Comparison of ENCODE assay signal across 11 cellular contexts in the genomic region with DNA sequence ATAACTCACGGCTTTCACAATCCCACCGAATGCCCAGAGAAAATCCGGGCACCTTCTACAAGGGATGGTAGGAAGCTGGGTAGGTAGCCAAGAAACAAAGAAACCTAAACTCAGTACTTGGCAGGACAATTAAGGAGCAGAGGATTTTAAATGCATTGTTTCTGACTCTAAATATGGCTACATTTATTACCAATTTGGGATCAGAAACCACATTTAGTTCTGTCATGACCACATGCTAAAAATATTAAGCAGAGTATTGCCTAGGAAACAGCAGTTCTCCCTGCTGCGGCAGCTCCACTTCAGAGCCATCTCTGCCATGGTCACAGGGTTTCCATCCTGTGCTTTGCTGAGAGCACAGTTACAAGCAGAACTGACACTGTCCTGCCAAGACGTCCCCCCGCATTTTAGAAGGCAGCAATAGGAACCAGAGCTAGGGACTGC. TPM values are rescaled to one million over a fixed set of nuclear protein-coding genes. Genes with fewer than 3 reads are reported as not detected.
DNase-seq lines count a peak whose midpoint lies in the region; ATAC-seq, FAIRE-seq and TF ChIP-seq lines count a peak whose summit lies in the region.
"Had no signal": no experiment of that assay in that cellular context is flagged by ENCODE, and none has a peak within 500 bp of the region (broad histone marks: within the 10 kb centered on the region; RNA-seq: fewer than 3 reads in every experiment).

No MANE protein-coding gene starts in this region.

- H3K27ac Mint-ChIP-seq in astrocyte (ENCODE audit: unreplicated experiment) = no peak overlapping the region
- no peak overlapping the region for H3K27ac Mint-ChIP-seq in activated T-helper 1 cell treated with anti-CD3 and anti-CD28 coated beads, Interleukin-12 subunit alpha, Interleukin-12 subunit beta, Interleukin-2, Interleukin-4 antibody, amounts not matched to agents 30 ng/mL and 10 ng/mL and 1 ng/mL, durations not matched to agents 14 hours and 24 hours and 36 hours
- H3K27ac Mint-ChIP-seq: activated naive CD4-positive, alpha-beta T cell treated with anti-CD3 and anti-CD28 coated beads, Interleukin-2, amount 50 U/mL, for 24 hours had no signal

- H3K36me3 ChIP-seq in astrocyte (ENCODE audit: insufficient read depth, low read length) = no peaks in the 10 kb centered on the region
- H3K36me3 ChIP-seq in subcutaneous abdominal adipose tissue (ENCODE audit: control insufficient read depth in 5 of 5, insufficient read depth in 5 of 5, low read length in 5 of 5) = no peaks in the 10 kb centered on the region

- H3K27me3 ChIP-seq in astrocyte (ENCODE audit: insufficient read depth, low read length) = no peaks in the 10 kb centered on the region
- H3K27me3 ChIP-seq in subcutaneous abdominal adipose tissue (ENCODE audit: control insufficient read depth in 5 of 5, insufficient read depth in 4 of 5, low read length in 5 of 5) = no peaks in the 10 kb centered on the region

- H3K4me1 Mint-ChIP-seq in astrocyte (ENCODE audit: low read depth, unreplicated experiment) = peaks cover 27% of the 10 kb centered on the region
- H3K4me1 Mint-ChIP-seq in activated T-helper 1 cell treated with anti-CD3 and anti-CD28 coated beads, Interleukin-12 subunit alpha, Interleukin-12 subunit beta, Interleukin-2, Interleukin-4 antibody, amounts not matched to agents 30 ng/mL and 10 ng/mL and 1 ng/mL, durations not matched to agents 14 hours and 24 hours and 36 hours (ENCODE audit: low read depth) = peaks cover 14% of the 10 kb centered on the region

- peaks cover 41% of the 10 kb centered on the region for H4K20me1 ChIP-seq in astrocyte (ENCODE audit: insufficient read depth, low read length)

- no peak overlapping the region for H3K4me3 Mint-ChIP-seq in astrocyte (ENCODE audit: unreplicated experiment)
- no peak overlapping the region for H3K4me3 Mint-ChIP-seq in activated T-helper 1 cell treated with anti-CD3 and anti-CD28 coated beads, Interleukin-12 subunit alpha, Interleukin-12 subunit beta, Interleukin-2, Interleukin-4 antibody, amounts not matched to agents 30 ng/mL and 10 ng/mL and 1 ng/mL, durations not matched to agents 14 hours and 24 hours and 36 hours
- H3K4me3 Mint-ChIP-seq: activated naive CD4-positive, alpha-beta T cell treated with anti-CD3 and anti-CD28 coated beads, Interleukin-2, amount 50 U/mL, for 24 hours had no signal

- FAIRE-seq in astrocyte (lab: Jason Lieb, UNC) = no peak

- no peaks in the 10 kb centered on the region for H3K36me3 Mint-ChIP-seq in astrocyte (ENCODE audit: low read depth, unreplicated experiment)
- H3K36me3 Mint-ChIP-seq in activated T-helper 1 cell treated with anti-CD3 and anti-CD28 coated beads, Interleukin-12 subunit alpha, Interleukin-12 subunit beta, Interleukin-2, Interleukin-4 antibody, amounts not matched to agents 30 ng/mL and 10 ng/mL and 1 ng/mL, durations not matched to agents 14 hours and 24 hours and 36 hours (ENCODE audit: low read depth) = no peaks in the 10 kb centered on the region
- H3K36me3 Mint-ChIP-seq: activated naive CD4-positive, alpha-beta T cell treated with anti-CD3 and anti-CD28 coated beads, Interleukin-2, amount 50 U/mL, for 24 hours had no signal

- H3K9ac ChIP-seq in astrocyte (ENCODE audit: low read length) = no peak overlapping the region
- H3K9ac ChIP-seq in subcutaneous abdominal adipose tissue (ENCODE audit: low read length in 5 of 5) = peak overlapping the region in 2 of 5 donors; percentile 33 to 56

- H3K4me3 ChIP-seq in astrocyte (ENCODE audit: insufficient read depth, low read depth, low read length) (no peak overlapping the region), subcutaneous abdominal adipose tissue (ENCODE audit: low read depth in 1 of 5, low read length in 5 of 5) (peak overlapping the region in 1 of 5 donors; percentile 29)
- H3K4me3 ChIP-seq: mucosa of descending colon had no signal

- H3K27me3 Mint-ChIP-seq in astrocyte (ENCODE audit: low read depth, unreplicated experiment) = no peaks in the 10 kb centered on the region
- H3K27me3 Mint-ChIP-seq in activated T-helper 1 cell treated with anti-CD3 and anti-CD28 coated beads, Interleukin-12 subunit alpha, Interleukin-12 subunit beta, Interleukin-2, Interleukin-4 antibody, amounts not matched to agents 30 ng/mL and 10 ng/mL and 1 ng/mL, durations not matched to agents 14 hours and 24 hours and 36 hours (ENCODE audit: insufficient read depth) = peaks cover 1% of the 10 kb centered on the region
- H3K27me3 Mint-ChIP-seq: activated naive CD4-positive, alpha-beta T cell treated with anti-CD3 and anti-CD28 coated beads, Interleukin-2, amount 50 U/mL, for 24 hours had no signal

- H3K4me2 ChIP-seq in astrocyte (ENCODE audit: low read length) = peak overlapping the region; percentile 32

- ATAC-seq in GM19035 (IDR thresholded peaks at IDR 0.05; ENCODE audit: unreplicated experiment) = no peak
- no peak for ATAC-seq in omental fat pad (ENCODE audit: low FRiP score)
- ATAC-seq: mucosa of descending colon had no signal

- no peak overlapping the region for H2AFZ ChIP-seq in astrocyte (ENCODE audit: low read depth, low read length)

- H3K9me3 ChIP-seq in astrocyte (ENCODE audit: insufficient read depth, low read depth, low read length) (no peaks in the 10 kb centered on the region), subcutaneous abdominal adipose tissue (ENCODE audit: control insufficient read depth in 5 of 5, low read length in 5 of 5) (no peaks in the 10 kb centered on the region)
- H3K9me3 ChIP-seq: mucosa of descending colon had no signal

- H3K27ac ChIP-seq in astrocyte (ENCODE audit: low read depth, low read length) (no peak overlapping the region), subcutaneous abdominal adipose tissue (ENCODE audit: low read depth, low read length) (peak overlapping the region; percentile 70)

- TF ChIP-seq CTCF in astrocyte (IDR thresholded peaks at IDR 0.05; ENCODE audit: insufficient read depth, low read depth, low read length) = no peak
- no peak for TF ChIP-seq CTCF in omental fat pad (IDR thresholded peaks at IDR 0.05)

- H3K9me3 Mint-ChIP-seq in astrocyte (ENCODE audit: unreplicated experiment) = no peaks in the 10 kb centered on the region
- no peaks in the 10 kb centered on the region for H3K9me3 Mint-ChIP-seq in activated T-helper 1 cell treated with anti-CD3 and anti-CD28 coated beads, Interleukin-12 subunit alpha, Interleukin-12 subunit beta, Interleukin-2, Interleukin-4 antibody, amounts not matched to agents 30 ng/mL and 10 ng/mL and 1 ng/mL, durations not matched to agents 14 hours and 24 hours and 36 hours
- H3K9me3 Mint-ChIP-seq: activated naive CD4-positive, alpha-beta T cell treated with anti-CD3 and anti-CD28 coated beads, Interleukin-2, amount 50 U/mL, for 24 hours had no signal

- intact Hi-C loops in activated T-helper 1 cell treated with anti-CD3 and anti-CD28 coated beads, Interleukin-12 subunit alpha, Interleukin-12 subunit beta, Interleukin-2, Interleukin-4 antibody, amounts not matched to agents 30 ng/mL and 10 ng/mL and 1 ng/mL, durations not matched to agents 14 hours and 24 hours and 36 hours (cut with micrococcal nuclease) = no loop called here

- H3K79me2 ChIP-seq in astrocyte (ENCODE audit: insufficient read depth, low read length) = peaks cover 25% of the 10 kb centered on the region

- peaks cover 40% of the 10 kb centered on the region for H3K4me1 ChIP-seq in astrocyte (ENCODE audit: insufficient read depth, low read length)
- peaks cover 11 to 41% (median 31%) of the 10 kb centered on the region in 5 donors for H3K4me1 ChIP-seq in subcutaneous abdominal adipose tissue (ENCODE audit: control insufficient read depth in 5 of 5, insufficient read depth in 5 of 5, low read length in 5 of 5)

- peak; percentile 26 for DNase-seq in HCEC 1CT
- DNase-seq in astrocyte (ENCODE audit: low read depth) = peak; percentile 64
- DNase-seq in hepatic stellate cell (ENCODE audit: low spot score) = peak; percentile 51
- no peak for DNase-seq in GM19238 (ENCODE audit: insufficient read length, low spot score)
- DNase-seq in omental fat pad (ENCODE audit: low spot score) = no peak
- no peak for DNase-seq in activated T-helper 1 cell treated with anti-CD3 and anti-CD28 coated beads, Interleukin-12 subunit alpha, Interleukin-12 subunit beta, Interleukin-2, Interleukin-4 antibody, amounts not matched to agents 30 ng/mL and 10 ng/mL and 1 ng/mL, durations not matched to agents 14 hours and 24 hours and 36 hours (ENCODE audit: low spot score)
- DNase-seq: foreskin melanocyte, mucosa of descending colon had no signal

RNA-seq across cellular contexts. Expression of gene SIL1, which starts 57.5 kb away (rescaled TPM):
- total RNA-seq in astrocyte = 41.6 and 57.6 TPM in 2 replicates
- 10 to 100 TPM; 34.7 to 66.0 (median 38.9) TPM for total RNA-seq in omental fat pad
- total RNA-seq in activated T-helper 1 cell treated with anti-CD3 and anti-CD28 coated beads, Interleukin-12 subunit alpha, Interleukin-12 subunit beta, Interleukin-2, Interleukin-4 antibody, amounts not matched to agents 30 ng/mL and 10 ng/mL and 1 ng/mL, durations not matched to agents 14 hours and 24 hours and 36 hours = 28.6 and 41.1 TPM in 2 replicates

Comparison
In these comparisons a context has a peak if more than half of its experiments do, and no peak if none do; other contexts are left out.
1. DNase-seq: peak in HCEC 1CT (single experiment), astrocyte (single experiment) and hepatic stellate cell (single experiment); none in GM19238 (single experiment), omental fat pad (single experiment) and activated T-helper 1 cell treated with anti-CD3 and anti-CD28 coated beads, Interleukin-12 subunit alpha, Interleukin-12 subunit beta, Interleukin-2, Interleukin-4 antibody, amounts not matched to agents 30 ng/mL and 10 ng/mL and 1 ng/mL, durations not matched to agents 14 hours and 24 hours and 36 hours (single experiment).